ENCODE assay signal across 8 cellular contexts in the genomic region with DNA sequence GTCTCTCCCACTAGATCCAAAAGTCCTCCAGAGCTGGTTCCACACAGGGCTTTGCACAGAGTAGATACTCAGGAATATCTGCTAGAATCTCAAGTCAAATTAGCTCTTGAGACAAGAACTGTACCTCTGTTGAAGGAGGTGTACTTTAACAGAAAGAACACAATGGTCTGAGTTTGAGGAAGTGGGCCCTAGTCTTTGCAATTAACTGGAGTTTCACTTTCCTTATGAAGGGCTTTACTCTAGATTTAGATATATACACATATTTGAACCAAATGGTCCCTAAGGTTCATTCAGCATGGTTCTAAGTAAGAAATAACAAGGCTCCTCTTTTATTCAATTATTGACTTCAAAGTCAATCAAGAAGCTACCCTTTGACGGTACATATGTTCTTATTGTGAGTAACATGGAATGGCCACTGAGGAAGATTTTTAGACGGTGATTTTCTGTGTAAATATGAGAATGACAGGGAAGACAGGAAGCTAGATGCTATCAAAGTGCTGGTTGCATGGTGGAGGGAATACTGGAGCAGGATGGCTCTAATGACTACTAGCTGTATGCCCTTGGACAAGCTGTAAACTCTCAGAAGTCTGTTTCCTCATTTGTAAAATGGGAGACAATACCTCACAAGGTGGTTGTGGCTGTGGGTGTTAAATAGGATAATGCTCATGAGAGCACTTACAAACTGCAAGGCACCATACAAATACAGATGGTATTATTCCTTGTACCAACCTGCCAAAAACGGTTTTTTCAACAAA.
DNase-seq lines count a peak whose midpoint lies in the region; ATAC-seq, FAIRE-seq and TF ChIP-seq lines count a peak whose summit lies in the region.

No MANE protein-coding gene starts in this region.

- H4K20me1 ChIP-seq in HepG2 (ENCODE audit: insufficient read depth, low read length), result no peaks in the 10 kb centered on the region

- peaks cover 12% of the 10 kb centered on the region for H3K4me1 Mint-ChIP-seq in glutamatergic neuron (ENCODE audit: low read depth, unreplicated experiment)

- ATAC-seq in GM18868 (IDR thresholded peaks at IDR 0.05; ENCODE audit: unreplicated experiment) (peak; percentile 80), HG02678 (IDR thresholded peaks at IDR 0.05; ENCODE audit: unreplicated experiment) (peak; percentile 92), HepG2 (no peak)

- POLR2A ChIA-PET in HepG2 (lab: Yijun Ruan, JAX), result interaction anchor here (1.2 to 7.0 kb wide), 6 partner anchors 20 to 77 kb away, joined by 3 to 57 read pairs (median 10); a partner anchor contains a TSS
- POLR2A ChIA-PET in RWPE1 (lab: Yijun Ruan, JAX; ENCODE audit: low non-redundant PET), result interaction anchor here (0.7 kb wide), 1 partner anchor 23 kb away, joined by 12 read pairs; no protein-coding TSS in a partner anchor

- in situ Hi-C loops in HepG2 (cut with HindIII; ENCODE audit: extremely low pct_ligation_motif_present, low pct_unique_long_range_greater_than_20kb), result no loop called here

- peak; percentile 64 for DNase-seq in NOMO-1 treated with dmso at 0.1 percent for 144 hours (lab: John Stamatoyannopoulos, UW; ENCODE audit: unreplicated experiment)
- DNase-seq in HepG2 (ENCODE audit: low spot score), result no peak
- DNase-seq in NCI-H510A (lab: John Stamatoyannopoulos, UW), result no peak
- no peak for DNase-seq in stimulated activated CD4-positive, alpha-beta T cell treated with anti-CD3 and anti-CD28 coated beads, Interleukin-15, amount 100 ng/mL, for 24 hours
- no peak for DNase-seq in RWPE1 (ENCODE audit: low spot score)
- DNase-seq in glutamatergic neuron, result no peak

- H3K9me3 Mint-ChIP-seq in glutamatergic neuron (ENCODE audit: unreplicated experiment), result no peaks in the 10 kb centered on the region

- no peak overlapping the region for H3K27ac Mint-ChIP-seq in glutamatergic neuron (ENCODE audit: unreplicated experiment)

- FAIRE-seq in HepG2 (lab: Jason Lieb, UNC), result no peak

- BruUV-seq in HepG2 (replicated peaks; lab: Mats Ljungman, UMichigan), result no TSS peak

- no peak for TF ChIP-seq RAD21 in HepG2 (CRISPR knock-in tag; IDR thresholded peaks at IDR 0.05)

- H3K9ac ChIP-seq in HepG2 (ENCODE audit: insufficient read depth, low read depth, low read length), result no peak overlapping the region

- TF ChIP-seq CTCF in HepG2 (CRISPR knock-in tag; IDR thresholded peaks at IDR 0.05) (no peak), RWPE1 (conservative IDR thresholded peaks at IDR 0.05; ENCODE audit: low read depth) (no peak), glutamatergic neuron (IDR thresholded peaks at IDR 0.05; ENCODE audit: partially characterized antibody, unreplicated experiment) (no peak)

- WGBS in HepG2 (ENCODE audit: low lambda C conversion rate), result 82% methylated on average over 3 of the region's 3 CpGs

- no peak overlapping the region for H2AFZ ChIP-seq in HepG2 (ENCODE audit: low read length)

- H3K27me3 Mint-ChIP-seq in glutamatergic neuron (ENCODE audit: unreplicated experiment), result no peaks in the 10 kb centered on the region

- no peak overlapping the region for H3K4me2 ChIP-seq in HepG2 (ENCODE audit: low read depth, low read length)

- H3K9me3 ChIP-seq in HepG2 (ENCODE audit: low read length), result no peaks in the 10 kb centered on the region

- no peaks in the 10 kb centered on the region for H3K36me3 ChIP-seq in HepG2 (replicated peaks in 1 of 2; ENCODE audit: control insufficient read depth in 1 of 2, insufficient read depth in 2 of 2, low read length in 2 of 2)

- intact Hi-C loops in HepG2 (cut with micrococcal nuclease; ENCODE audit: unreplicated experiment), result no loop called here

- H3K36me3 Mint-ChIP-seq in glutamatergic neuron (ENCODE audit: unreplicated experiment), result no peaks in the 10 kb centered on the region

- no peak overlapping the region for H3K4me3 Mint-ChIP-seq in glutamatergic neuron (ENCODE audit: unreplicated experiment)

- H3K27ac ChIP-seq in HepG2 (ENCODE audit: extremely low read length, insufficient read depth, low read length), result no peak overlapping the region
- no peak overlapping the region for H3K27ac ChIP-seq in RWPE1

- H3K4me1 ChIP-seq in HepG2 (ENCODE audit: insufficient read depth, low read length), result peaks cover 67% of the 10 kb centered on the region

- peaks cover 7% of the 10 kb centered on the region for H3K79me2 ChIP-seq in HepG2 (ENCODE audit: insufficient read depth, low read length)

- CTCF ChIA-PET in HepG2 (lab: Yijun Ruan, JAX; ENCODE audit: low intra/inter-chr PET ratio, low total read pairs), result no interaction called here
- CTCF ChIA-PET in RWPE1 (lab: Yijun Ruan, JAX), result interaction anchor here (1.0 kb wide), 1 partner anchor 51 kb away, joined by 3 read pairs; no protein-coding TSS in a partner anchor

- H3K27me3 ChIP-seq in HepG2 (ENCODE audit: control insufficient read depth in 1 of 2, insufficient read depth in 2 of 2, low read length in 2 of 2), result no peaks in the 10 kb centered on the region

- no peak overlapping the region for H3K4me3 ChIP-seq in HepG2 (replicated peaks in 1 of 3; ENCODE audit: insufficient read depth in 1 of 3, low read depth in 2 of 3, low read length in 3 of 3)

- TF ChIP-seq EP300 in HepG2 (IDR thresholded peaks at IDR 0.05; ENCODE audit: low read depth in 2 of 2, low read length in 2 of 2) (no peak), HepG2 (CRISPR knock-in tag; IDR thresholded peaks at IDR 0.05; ENCODE audit: borderline replicate concordance) (no peak)

- no peak for TF ChIP-seq POLR2A in HepG2 (IDR thresholded peaks at IDR 0.05; ENCODE audit: insufficient read depth in 1 of 2, low read depth in 2 of 2, low read length in 2 of 2)

TF ChIP-seq in HepG2, 621 proteins besides CTCF, POLR2A, EP300 and RAD21 (continues in another document):
- TF ChIP-seq ZNF720 (CRISPR knock-in tag; IDR thresholded peaks at IDR 0.05), result no peak
- no peak for TF ChIP-seq TEAD2 (CRISPR knock-in tag; IDR thresholded peaks at IDR 0.05)
- no peak for TF ChIP-seq ZNF724P (CRISPR knock-in tag; IDR thresholded peaks at IDR 0.05; ENCODE audit: borderline replicate concordance)
- TF ChIP-seq BRD4 (CRISPR knock-in tag; IDR thresholded peaks at IDR 0.05), result no peak
- TF ChIP-seq GFI1 (CRISPR knock-in tag; IDR thresholded peaks at IDR 0.05; ENCODE audit: borderline replicate concordance), result 0 out of 2 replicates have a peak, but pooled peaks have one; percentile 50
- no peak for TF ChIP-seq NFRKB (IDR thresholded peaks at IDR 0.05)
- TF ChIP-seq, protein P1, sequence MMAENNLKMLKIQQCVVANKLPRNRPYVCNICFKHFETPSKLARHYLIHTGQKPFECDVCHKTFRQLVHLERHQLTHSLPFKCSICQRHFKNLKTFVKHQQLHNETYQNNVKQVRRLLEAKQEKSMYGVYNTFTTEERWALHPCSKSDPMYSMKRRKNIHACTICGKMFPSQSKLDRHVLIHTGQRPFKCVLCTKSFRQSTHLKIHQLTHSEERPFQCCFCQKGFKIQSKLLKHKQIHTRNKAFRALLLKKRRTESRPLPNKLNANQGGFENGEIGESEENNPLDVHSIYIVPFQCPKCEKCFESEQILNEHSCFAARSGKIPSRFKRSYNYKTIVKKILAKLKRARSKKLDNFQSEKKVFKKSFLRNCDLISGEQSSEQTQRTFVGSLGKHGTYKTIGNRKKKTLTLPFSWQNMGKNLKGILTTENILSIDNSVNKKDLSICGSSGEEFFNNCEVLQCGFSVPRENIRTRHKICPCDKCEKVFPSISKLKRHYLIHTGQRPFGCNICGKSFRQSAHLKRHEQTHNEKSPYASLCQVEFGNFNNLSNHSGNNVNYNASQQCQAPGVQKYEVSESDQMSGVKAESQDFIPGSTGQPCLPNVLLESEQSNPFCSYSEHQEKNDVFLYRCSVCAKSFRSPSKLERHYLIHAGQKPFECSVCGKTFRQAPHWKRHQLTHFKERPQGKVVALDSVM (CRISPR knock-in tag; IDR thresholded peaks at IDR 0.05), result 0 out of 2 replicates have a peak, but pooled peaks have one; percentile 12
- TF ChIP-seq, protein P2, sequence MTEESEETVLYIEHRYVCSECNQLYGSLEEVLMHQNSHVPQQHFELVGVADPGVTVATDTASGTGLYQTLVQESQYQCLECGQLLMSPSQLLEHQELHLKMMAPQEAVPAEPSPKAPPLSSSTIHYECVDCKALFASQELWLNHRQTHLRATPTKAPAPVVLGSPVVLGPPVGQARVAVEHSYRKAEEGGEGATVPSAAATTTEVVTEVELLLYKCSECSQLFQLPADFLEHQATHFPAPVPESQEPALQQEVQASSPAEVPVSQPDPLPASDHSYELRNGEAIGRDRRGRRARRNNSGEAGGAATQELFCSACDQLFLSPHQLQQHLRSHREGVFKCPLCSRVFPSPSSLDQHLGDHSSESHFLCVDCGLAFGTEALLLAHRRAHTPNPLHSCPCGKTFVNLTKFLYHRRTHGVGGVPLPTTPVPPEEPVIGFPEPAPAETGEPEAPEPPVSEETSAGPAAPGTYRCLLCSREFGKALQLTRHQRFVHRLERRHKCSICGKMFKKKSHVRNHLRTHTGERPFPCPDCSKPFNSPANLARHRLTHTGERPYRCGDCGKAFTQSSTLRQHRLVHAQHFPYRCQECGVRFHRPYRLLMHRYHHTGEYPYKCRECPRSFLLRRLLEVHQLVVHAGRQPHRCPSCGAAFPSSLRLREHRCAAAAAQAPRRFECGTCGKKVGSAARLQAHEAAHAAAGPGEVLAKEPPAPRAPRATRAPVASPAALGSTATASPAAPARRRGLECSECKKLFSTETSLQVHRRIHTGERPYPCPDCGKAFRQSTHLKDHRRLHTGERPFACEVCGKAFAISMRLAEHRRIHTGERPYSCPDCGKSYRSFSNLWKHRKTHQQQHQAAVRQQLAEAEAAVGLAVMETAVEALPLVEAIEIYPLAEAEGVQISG (CRISPR knock-in tag; IDR thresholded peaks at IDR 0.05), result no peak
- TF ChIP-seq TCF7 (IDR thresholded peaks at IDR 0.05; ENCODE audit: low read depth), result no peak
- TF ChIP-seq ZNF431 (CRISPR knock-in tag; IDR thresholded peaks at IDR 0.05; ENCODE audit: borderline replicate concordance, low read depth), result no peak
- TF ChIP-seq ZNF614 (CRISPR knock-in tag; IDR thresholded peaks at IDR 0.05; ENCODE audit: borderline replicate concordance), result no peak
- TF ChIP-seq, protein P3, sequence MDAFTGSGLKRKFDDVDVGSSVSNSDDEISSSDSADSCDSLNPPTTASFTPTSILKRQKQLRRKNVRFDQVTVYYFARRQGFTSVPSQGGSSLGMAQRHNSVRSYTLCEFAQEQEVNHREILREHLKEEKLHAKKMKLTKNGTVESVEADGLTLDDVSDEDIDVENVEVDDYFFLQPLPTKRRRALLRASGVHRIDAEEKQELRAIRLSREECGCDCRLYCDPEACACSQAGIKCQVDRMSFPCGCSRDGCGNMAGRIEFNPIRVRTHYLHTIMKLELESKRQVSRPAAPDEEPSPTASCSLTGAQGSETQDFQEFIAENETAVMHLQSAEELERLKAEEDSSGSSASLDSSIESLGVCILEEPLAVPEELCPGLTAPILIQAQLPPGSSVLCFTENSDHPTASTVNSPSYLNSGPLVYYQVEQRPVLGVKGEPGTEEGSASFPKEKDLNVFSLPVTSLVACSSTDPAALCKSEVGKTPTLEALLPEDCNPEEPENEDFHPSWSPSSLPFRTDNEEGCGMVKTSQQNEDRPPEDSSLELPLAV (CRISPR knock-in tag; conservative IDR thresholded peaks at IDR 0.05; ENCODE audit: low read depth), result no peak
- TF ChIP-seq NR3C1 (CRISPR knock-in tag; IDR thresholded peaks at IDR 0.05), result no peak
- 0 out of 2 replicates have a peak, but pooled peaks have one; percentile 6 for TF ChIP-seq SAP130 (CRISPR knock-in tag; IDR thresholded peaks at IDR 0.05; ENCODE audit: low read depth)
